In genomic region chr5:17918373-17919104, GRCh38 we compare ENCODE assay signal across 1 cellular context.
TF ChIP-seq lines count a peak whose summit lies in the region.

No MANE protein-coding gene starts in this region.

TF ChIP-seq in H1, 55 proteins besides CTCF, POLR2A, EP300 and RAD21 (continued from another document):
- TF ChIP-seq USF2 (IDR thresholded peaks at IDR 0.05; ENCODE audit: low read length) (peak; percentile 44; the same call in 1 of the 2 replicates), SIN3A (conservative IDR thresholded peaks at IDR 0.05 in 1 of 2, IDR thresholded peaks at IDR 0.05 in 1 of 2; ENCODE audit: low read depth in 1 of 2, low read length in 2 of 2) (no peak), BCL11A (IDR thresholded peaks at IDR 0.05; ENCODE audit: low read depth in 2 of 2, low read length in 2 of 2) (no peak), YY1 (IDR thresholded peaks at IDR 0.05; ENCODE audit: low read depth, low read length) (peak; percentile 54; the same call in 1 of the 2 replicates), EGR1 (IDR thresholded peaks at IDR 0.05; ENCODE audit: borderline replicate concordance, low read depth, low read length) (no peak), HDAC6 (IDR thresholded peaks at IDR 0.05; ENCODE audit: low read depth, low read length) (no peak), JUND (IDR thresholded peaks at IDR 0.05; ENCODE audit: low read length) (peak; percentile 52; the same call in 1 of the 2 replicates), ZNF274 (IDR thresholded peaks at IDR 0.05; ENCODE audit: borderline replicate concordance, extremely low read depth, low read length) (no peak), BRCA1 (IDR thresholded peaks at IDR 0.05; ENCODE audit: low read depth, low read length) (no peak), CBX8 (IDR thresholded peaks at IDR 0.05; ENCODE audit: borderline replicate concordance, low read depth, low read length) (no peak), POLR2AphosphoS5 (IDR thresholded peaks at IDR 0.05; ENCODE audit: low read depth, low read length) (no peak), GTF2F1 (IDR thresholded peaks at IDR 0.05; ENCODE audit: borderline replicate concordance, low read depth, low read length) (no peak), BACH1 (IDR thresholded peaks at IDR 0.05; ENCODE audit: low read length) (no peak), MAFK (IDR thresholded peaks at IDR 0.05; ENCODE audit: low read depth, low read length) (no peak)
- TF ChIP-seq, protein P1, sequence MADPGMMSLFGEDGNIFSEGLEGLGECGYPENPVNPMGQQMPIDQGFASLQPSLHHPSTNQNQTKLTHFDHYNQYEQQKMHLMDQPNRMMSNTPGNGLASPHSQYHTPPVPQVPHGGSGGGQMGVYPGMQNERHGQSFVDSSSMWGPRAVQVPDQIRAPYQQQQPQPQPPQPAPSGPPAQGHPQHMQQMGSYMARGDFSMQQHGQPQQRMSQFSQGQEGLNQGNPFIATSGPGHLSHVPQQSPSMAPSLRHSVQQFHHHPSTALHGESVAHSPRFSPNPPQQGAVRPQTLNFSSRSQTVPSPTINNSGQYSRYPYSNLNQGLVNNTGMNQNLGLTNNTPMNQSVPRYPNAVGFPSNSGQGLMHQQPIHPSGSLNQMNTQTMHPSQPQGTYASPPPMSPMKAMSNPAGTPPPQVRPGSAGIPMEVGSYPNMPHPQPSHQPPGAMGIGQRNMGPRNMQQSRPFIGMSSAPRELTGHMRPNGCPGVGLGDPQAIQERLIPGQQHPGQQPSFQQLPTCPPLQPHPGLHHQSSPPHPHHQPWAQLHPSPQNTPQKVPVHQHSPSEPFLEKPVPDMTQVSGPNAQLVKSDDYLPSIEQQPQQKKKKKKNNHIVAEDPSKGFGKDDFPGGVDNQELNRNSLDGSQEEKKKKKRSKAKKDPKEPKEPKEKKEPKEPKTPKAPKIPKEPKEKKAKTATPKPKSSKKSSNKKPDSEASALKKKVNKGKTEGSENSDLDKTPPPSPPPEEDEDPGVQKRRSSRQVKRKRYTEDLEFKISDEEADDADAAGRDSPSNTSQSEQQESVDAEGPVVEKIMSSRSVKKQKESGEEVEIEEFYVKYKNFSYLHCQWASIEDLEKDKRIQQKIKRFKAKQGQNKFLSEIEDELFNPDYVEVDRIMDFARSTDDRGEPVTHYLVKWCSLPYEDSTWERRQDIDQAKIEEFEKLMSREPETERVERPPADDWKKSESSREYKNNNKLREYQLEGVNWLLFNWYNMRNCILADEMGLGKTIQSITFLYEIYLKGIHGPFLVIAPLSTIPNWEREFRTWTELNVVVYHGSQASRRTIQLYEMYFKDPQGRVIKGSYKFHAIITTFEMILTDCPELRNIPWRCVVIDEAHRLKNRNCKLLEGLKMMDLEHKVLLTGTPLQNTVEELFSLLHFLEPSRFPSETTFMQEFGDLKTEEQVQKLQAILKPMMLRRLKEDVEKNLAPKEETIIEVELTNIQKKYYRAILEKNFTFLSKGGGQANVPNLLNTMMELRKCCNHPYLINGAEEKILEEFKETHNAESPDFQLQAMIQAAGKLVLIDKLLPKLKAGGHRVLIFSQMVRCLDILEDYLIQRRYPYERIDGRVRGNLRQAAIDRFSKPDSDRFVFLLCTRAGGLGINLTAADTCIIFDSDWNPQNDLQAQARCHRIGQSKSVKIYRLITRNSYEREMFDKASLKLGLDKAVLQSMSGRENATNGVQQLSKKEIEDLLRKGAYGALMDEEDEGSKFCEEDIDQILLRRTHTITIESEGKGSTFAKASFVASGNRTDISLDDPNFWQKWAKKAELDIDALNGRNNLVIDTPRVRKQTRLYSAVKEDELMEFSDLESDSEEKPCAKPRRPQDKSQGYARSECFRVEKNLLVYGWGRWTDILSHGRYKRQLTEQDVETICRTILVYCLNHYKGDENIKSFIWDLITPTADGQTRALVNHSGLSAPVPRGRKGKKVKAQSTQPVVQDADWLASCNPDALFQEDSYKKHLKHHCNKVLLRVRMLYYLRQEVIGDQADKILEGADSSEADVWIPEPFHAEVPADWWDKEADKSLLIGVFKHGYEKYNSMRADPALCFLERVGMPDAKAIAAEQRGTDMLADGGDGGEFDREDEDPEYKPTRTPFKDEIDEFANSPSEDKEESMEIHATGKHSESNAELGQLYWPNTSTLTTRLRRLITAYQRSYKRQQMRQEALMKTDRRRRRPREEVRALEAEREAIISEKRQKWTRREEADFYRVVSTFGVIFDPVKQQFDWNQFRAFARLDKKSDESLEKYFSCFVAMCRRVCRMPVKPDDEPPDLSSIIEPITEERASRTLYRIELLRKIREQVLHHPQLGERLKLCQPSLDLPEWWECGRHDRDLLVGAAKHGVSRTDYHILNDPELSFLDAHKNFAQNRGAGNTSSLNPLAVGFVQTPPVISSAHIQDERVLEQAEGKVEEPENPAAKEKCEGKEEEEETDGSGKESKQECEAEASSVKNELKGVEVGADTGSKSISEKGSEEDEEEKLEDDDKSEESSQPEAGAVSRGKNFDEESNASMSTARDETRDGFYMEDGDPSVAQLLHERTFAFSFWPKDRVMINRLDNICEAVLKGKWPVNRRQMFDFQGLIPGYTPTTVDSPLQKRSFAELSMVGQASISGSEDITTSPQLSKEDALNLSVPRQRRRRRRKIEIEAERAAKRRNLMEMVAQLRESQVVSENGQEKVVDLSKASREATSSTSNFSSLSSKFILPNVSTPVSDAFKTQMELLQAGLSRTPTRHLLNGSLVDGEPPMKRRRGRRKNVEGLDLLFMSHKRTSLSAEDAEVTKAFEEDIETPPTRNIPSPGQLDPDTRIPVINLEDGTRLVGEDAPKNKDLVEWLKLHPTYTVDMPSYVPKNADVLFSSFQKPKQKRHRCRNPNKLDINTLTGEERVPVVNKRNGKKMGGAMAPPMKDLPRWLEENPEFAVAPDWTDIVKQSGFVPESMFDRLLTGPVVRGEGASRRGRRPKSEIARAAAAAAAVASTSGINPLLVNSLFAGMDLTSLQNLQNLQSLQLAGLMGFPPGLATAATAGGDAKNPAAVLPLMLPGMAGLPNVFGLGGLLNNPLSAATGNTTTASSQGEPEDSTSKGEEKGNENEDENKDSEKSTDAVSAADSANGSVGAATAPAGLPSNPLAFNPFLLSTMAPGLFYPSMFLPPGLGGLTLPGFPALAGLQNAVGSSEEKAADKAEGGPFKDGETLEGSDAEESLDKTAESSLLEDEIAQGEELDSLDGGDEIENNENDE (IDR thresholded peaks at IDR 0.05; ENCODE audit: insufficient replicate concordance, low read length), result peak; percentile 18
